Comparison of ENCODE assay signal across 8 cellular contexts in genomic region chr4:180665994-180666818, GRCh38.
DNase-seq lines count a peak whose midpoint lies in the region; ATAC-seq and TF ChIP-seq lines count a peak whose summit lies in the region.

No MANE protein-coding gene starts in this region.

- ATAC-seq in GM19025 (IDR thresholded peaks at IDR 0.05; ENCODE audit: low read depth, unreplicated experiment) (peak; percentile 77), HG03064 (IDR thresholded peaks at IDR 0.05; ENCODE audit: low read depth, unreplicated experiment) (peak; percentile 76), HG03095 (IDR thresholded peaks at IDR 0.05; ENCODE audit: unreplicated experiment) (no peak)

- peak; percentile 75 for TF ChIP-seq CTCF in DOHH2 (IDR thresholded peaks at IDR 0.05; ENCODE audit: low read depth, low read length, poor library complexity, severe bottlenecking)
- peak; percentile 45 for TF ChIP-seq CTCF in WI38 (IDR thresholded peaks at IDR 0.05; ENCODE audit: low read depth, low read length)

- no peak overlapping the region for H3K4me3 ChIP-seq in DOHH2 (ENCODE audit: low read length)
- no peak overlapping the region for H3K4me3 ChIP-seq in WI38 (ENCODE audit: low read depth, low read length)

- H3K79me2 ChIP-seq in DOHH2 (ENCODE audit: control insufficient read depth, low read length), result no peaks in the 10 kb centered on the region

- no peaks in the 10 kb centered on the region for H4K20me1 ChIP-seq in DOHH2 (ENCODE audit: control insufficient read depth, insufficient read depth, low read depth, low read length)

- no peaks in the 10 kb centered on the region for H3K27me3 ChIP-seq in DOHH2 (ENCODE audit: control insufficient read depth, low read length)

- no peaks in the 10 kb centered on the region for H3K36me3 ChIP-seq in DOHH2 (ENCODE audit: control insufficient read depth, low read length)

- no peaks in the 10 kb centered on the region for H3K9me2 ChIP-seq in DOHH2 (replicated peaks; ENCODE audit: control insufficient read depth, low read length)

- peak; percentile 65 to 80 for DNase-seq in NCI-H2081 (lab: John Stamatoyannopoulos, UW)
- peak; percentile 70 for DNase-seq in iPS-NIHi7 (ENCODE audit: extremely low spot score)
- DNase-seq in effector CD4-positive, alpha-beta T cell, result no peak

- peak overlapping the region; percentile 26; the same call in 1 of the 2 replicates for H3K4me2 ChIP-seq in DOHH2 (ENCODE audit: low read length)

- H3F3A ChIP-seq in DOHH2 (ENCODE audit: control insufficient read depth, insufficient read depth), result no peaks in the 10 kb centered on the region

- H3K27ac ChIP-seq in DOHH2 (ENCODE audit: low read depth, low read length), result no peak overlapping the region

- H3K4me1 ChIP-seq in DOHH2 (ENCODE audit: control insufficient read depth, low read length), result peaks cover 3% of the 10 kb centered on the region; the same call in 1 of the 2 replicates

- H3K9me3 ChIP-seq in DOHH2 (ENCODE audit: control insufficient read depth, insufficient read depth, low read length), result no peaks in the 10 kb centered on the region
